1 cellular context compared by ENCODE assay signal in the genomic region with DNA sequence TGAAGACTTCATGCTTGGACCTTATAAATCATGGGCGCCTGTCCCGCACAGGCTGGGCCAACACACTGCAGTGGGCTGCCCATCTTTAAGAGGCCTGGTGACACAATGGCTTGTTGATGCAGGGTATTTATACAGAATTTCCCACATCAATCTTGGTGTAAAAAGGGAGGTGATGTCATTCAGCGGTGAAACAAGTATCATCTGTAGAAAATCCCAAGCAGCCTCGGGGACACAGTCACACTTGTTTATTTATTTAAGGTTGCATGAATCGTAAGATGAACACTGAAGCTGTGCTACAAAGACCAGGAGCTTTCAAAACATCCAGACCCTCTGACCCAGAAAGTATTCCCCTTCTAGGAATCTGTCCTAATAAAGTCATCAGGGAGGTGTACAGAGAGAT.
A peak's percentile ranks its signal among the peaks of the same experiment; 100 is the strongest.
TF ChIP-seq lines count a peak whose summit lies in the region.

No MANE protein-coding gene starts in this region.

TF ChIP-seq in HEK293, 187 proteins besides CTCF, POLR2A, EP300 and RAD21 (continued from another document and continues in another):
- TF ChIP-seq ZNF398 (tag by site-specific recombination; IDR thresholded peaks at IDR 0.05) (peak; percentile 24; the same call in 1 of the 2 replicates), ZBTB20 (tag by site-specific recombination; IDR thresholded peaks at IDR 0.05) (no peak), SP3 (tag by site-specific recombination; IDR thresholded peaks at IDR 0.05) (no peak), KLF16 (tag by site-specific recombination; IDR thresholded peaks at IDR 0.05) (no peak), ZNF138 (tag by site-specific recombination; IDR thresholded peaks at IDR 0.05; ENCODE audit: borderline replicate concordance) (no peak), KLF1 (tag by site-specific recombination; IDR thresholded peaks at IDR 0.05) (no peak), TCF7L2 (IDR thresholded peaks at IDR 0.05; ENCODE audit: borderline replicate concordance, low read depth, low read length) (0 out of 2 replicates have a peak, but pooled peaks have one; percentile 59), ZNF350 (tag by site-specific recombination; IDR thresholded peaks at IDR 0.05) (no peak), GLIS2 (tag by site-specific recombination; IDR thresholded peaks at IDR 0.05) (no peak), ZNF133 (tag by site-specific recombination; IDR thresholded peaks at IDR 0.05) (peak; percentile 62; the same call in 1 of the 2 replicates), ZNF16 (tag by site-specific recombination; IDR thresholded peaks at IDR 0.05; ENCODE audit: low read depth) (no peak), ZNF785 (tag by site-specific recombination; IDR thresholded peaks at IDR 0.05) (no peak), ZNF366 (tag by site-specific recombination; conservative IDR thresholded peaks at IDR 0.05) (peak; percentile 54; the same call in 1 of the 2 replicates), ZNF341 (tag by site-specific recombination; IDR thresholded peaks at IDR 0.05; ENCODE audit: low read depth) (no peak), ZNF19 (tag by site-specific recombination; IDR thresholded peaks at IDR 0.05; ENCODE audit: low read depth) (no peak), ZNF202 (tag by site-specific recombination; IDR thresholded peaks at IDR 0.05; ENCODE audit: borderline replicate concordance) (no peak), ZNF660 (tag by site-specific recombination; IDR thresholded peaks at IDR 0.05) (0 out of 2 replicates have a peak, but pooled peaks have one; percentile 49), OVOL3 (tag by site-specific recombination; IDR thresholded peaks at IDR 0.05) (no peak), ZNF121 (tag by site-specific recombination; IDR thresholded peaks at IDR 0.05) (no peak), SP2 (tag by site-specific recombination; IDR thresholded peaks at IDR 0.05) (0 out of 2 replicates have a peak, but pooled peaks have one; percentile 10), ZSCAN30 (tag by site-specific recombination; IDR thresholded peaks at IDR 0.05) (no peak), FEZF1 (tag by site-specific recombination; IDR thresholded peaks at IDR 0.05) (peak; percentile 55), WT1 (tag by site-specific recombination; IDR thresholded peaks at IDR 0.05) (peak; percentile 60; the same call in 1 of the 2 replicates), ZNF362 (tag by site-specific recombination; IDR thresholded peaks at IDR 0.05) (no peak), ZSCAN23 (tag by site-specific recombination; IDR thresholded peaks at IDR 0.05) (no peak), ZNF792 (tag by site-specific recombination; IDR thresholded peaks at IDR 0.05) (no peak), GLI2 (tag by site-specific recombination; IDR thresholded peaks at IDR 0.05; ENCODE audit: borderline replicate concordance, low read depth) (no peak), ZNF830 (tag by site-specific recombination; IDR thresholded peaks at IDR 0.05; ENCODE audit: low read depth) (no peak), ZNF777 (tag by site-specific recombination; IDR thresholded peaks at IDR 0.05; ENCODE audit: borderline replicate concordance) (no peak), GLI4 (tag by site-specific recombination; IDR thresholded peaks at IDR 0.05) (no peak), ZNF214 (tag by site-specific recombination; IDR thresholded peaks at IDR 0.05; ENCODE audit: borderline replicate concordance) (no peak), ZNF48 (tag by site-specific recombination; IDR thresholded peaks at IDR 0.05) (no peak), ZNF394 (tag by site-specific recombination; IDR thresholded peaks at IDR 0.05; ENCODE audit: borderline replicate concordance) (no peak), YY2 (tag by site-specific recombination; IDR thresholded peaks at IDR 0.05) (no peak), ZNF776 (tag by site-specific recombination; IDR thresholded peaks at IDR 0.05; ENCODE audit: borderline replicate concordance) (no peak), ZNF560 (tag by site-specific recombination; IDR thresholded peaks at IDR 0.05; ENCODE audit: borderline replicate concordance) (no peak), ZNF2 (tag by site-specific recombination; IDR thresholded peaks at IDR 0.05) (no peak), ZNF626 (tag by site-specific recombination; IDR thresholded peaks at IDR 0.05) (no peak), TRIM28 (IDR thresholded peaks at IDR 0.05; ENCODE audit: borderline replicate concordance, low read length) (no peak), REPIN1 (tag by site-specific recombination; IDR thresholded peaks at IDR 0.05; ENCODE audit: low read depth) (no peak), ZNF26 (tag by site-specific recombination; IDR thresholded peaks at IDR 0.05) (no peak), ZNF112 (tag by site-specific recombination; IDR thresholded peaks at IDR 0.05) (no peak), ZNF184 (tag by site-specific recombination; IDR thresholded peaks at IDR 0.05) (peak; percentile 47; the same call in 1 of the 2 replicates), ZNF266 (tag by site-specific recombination; IDR thresholded peaks at IDR 0.05; ENCODE audit: low read depth) (no peak), ZNF10 (tag by site-specific recombination; IDR thresholded peaks at IDR 0.05) (no peak), GFI1B (tag by site-specific recombination; IDR thresholded peaks at IDR 0.05) (no peak)
- TF ChIP-seq, protein P1, sequence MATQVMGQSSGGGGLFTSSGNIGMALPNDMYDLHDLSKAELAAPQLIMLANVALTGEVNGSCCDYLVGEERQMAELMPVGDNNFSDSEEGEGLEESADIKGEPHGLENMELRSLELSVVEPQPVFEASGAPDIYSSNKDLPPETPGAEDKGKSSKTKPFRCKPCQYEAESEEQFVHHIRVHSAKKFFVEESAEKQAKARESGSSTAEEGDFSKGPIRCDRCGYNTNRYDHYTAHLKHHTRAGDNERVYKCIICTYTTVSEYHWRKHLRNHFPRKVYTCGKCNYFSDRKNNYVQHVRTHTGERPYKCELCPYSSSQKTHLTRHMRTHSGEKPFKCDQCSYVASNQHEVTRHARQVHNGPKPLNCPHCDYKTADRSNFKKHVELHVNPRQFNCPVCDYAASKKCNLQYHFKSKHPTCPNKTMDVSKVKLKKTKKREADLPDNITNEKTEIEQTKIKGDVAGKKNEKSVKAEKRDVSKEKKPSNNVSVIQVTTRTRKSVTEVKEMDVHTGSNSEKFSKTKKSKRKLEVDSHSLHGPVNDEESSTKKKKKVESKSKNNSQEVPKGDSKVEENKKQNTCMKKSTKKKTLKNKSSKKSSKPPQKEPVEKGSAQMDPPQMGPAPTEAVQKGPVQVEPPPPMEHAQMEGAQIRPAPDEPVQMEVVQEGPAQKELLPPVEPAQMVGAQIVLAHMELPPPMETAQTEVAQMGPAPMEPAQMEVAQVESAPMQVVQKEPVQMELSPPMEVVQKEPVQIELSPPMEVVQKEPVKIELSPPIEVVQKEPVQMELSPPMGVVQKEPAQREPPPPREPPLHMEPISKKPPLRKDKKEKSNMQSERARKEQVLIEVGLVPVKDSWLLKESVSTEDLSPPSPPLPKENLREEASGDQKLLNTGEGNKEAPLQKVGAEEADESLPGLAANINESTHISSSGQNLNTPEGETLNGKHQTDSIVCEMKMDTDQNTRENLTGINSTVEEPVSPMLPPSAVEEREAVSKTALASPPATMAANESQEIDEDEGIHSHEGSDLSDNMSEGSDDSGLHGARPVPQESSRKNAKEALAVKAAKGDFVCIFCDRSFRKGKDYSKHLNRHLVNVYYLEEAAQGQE (tag by site-specific recombination; IDR thresholded peaks at IDR 0.05): no peak
- TF ChIP-seq, protein P2, sequence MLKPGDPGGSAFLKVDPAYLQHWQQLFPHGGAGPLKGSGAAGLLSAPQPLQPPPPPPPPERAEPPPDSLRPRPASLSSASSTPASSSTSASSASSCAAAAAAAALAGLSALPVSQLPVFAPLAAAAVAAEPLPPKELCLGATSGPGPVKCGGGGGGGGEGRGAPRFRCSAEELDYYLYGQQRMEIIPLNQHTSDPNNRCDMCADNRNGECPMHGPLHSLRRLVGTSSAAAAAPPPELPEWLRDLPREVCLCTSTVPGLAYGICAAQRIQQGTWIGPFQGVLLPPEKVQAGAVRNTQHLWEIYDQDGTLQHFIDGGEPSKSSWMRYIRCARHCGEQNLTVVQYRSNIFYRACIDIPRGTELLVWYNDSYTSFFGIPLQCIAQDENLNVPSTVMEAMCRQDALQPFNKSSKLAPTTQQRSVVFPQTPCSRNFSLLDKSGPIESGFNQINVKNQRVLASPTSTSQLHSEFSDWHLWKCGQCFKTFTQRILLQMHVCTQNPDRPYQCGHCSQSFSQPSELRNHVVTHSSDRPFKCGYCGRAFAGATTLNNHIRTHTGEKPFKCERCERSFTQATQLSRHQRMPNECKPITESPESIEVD (tag by site-specific recombination; IDR thresholded peaks at IDR 0.05): peak; percentile 84
- TF ChIP-seq, protein P3, sequence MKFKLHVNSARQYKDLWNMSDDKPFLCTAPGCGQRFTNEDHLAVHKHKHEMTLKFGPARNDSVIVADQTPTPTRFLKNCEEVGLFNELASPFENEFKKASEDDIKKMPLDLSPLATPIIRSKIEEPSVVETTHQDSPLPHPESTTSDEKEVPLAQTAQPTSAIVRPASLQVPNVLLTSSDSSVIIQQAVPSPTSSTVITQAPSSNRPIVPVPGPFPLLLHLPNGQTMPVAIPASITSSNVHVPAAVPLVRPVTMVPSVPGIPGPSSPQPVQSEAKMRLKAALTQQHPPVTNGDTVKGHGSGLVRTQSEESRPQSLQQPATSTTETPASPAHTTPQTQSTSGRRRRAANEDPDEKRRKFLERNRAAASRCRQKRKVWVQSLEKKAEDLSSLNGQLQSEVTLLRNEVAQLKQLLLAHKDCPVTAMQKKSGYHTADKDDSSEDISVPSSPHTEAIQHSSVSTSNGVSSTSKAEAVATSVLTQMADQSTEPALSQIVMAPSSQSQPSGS (tag by site-specific recombination; IDR thresholded peaks at IDR 0.05; ENCODE audit: low read depth): peak; percentile 60; the same call in 1 of the 2 replicates
- TF ChIP-seq, protein P4, sequence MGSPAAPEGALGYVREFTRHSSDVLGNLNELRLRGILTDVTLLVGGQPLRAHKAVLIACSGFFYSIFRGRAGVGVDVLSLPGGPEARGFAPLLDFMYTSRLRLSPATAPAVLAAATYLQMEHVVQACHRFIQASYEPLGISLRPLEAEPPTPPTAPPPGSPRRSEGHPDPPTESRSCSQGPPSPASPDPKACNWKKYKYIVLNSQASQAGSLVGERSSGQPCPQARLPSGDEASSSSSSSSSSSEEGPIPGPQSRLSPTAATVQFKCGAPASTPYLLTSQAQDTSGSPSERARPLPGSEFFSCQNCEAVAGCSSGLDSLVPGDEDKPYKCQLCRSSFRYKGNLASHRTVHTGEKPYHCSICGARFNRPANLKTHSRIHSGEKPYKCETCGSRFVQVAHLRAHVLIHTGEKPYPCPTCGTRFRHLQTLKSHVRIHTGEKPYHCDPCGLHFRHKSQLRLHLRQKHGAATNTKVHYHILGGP (tag by site-specific recombination; IDR thresholded peaks at IDR 0.05): peak; percentile 97
- TF ChIP-seq, protein P5, sequence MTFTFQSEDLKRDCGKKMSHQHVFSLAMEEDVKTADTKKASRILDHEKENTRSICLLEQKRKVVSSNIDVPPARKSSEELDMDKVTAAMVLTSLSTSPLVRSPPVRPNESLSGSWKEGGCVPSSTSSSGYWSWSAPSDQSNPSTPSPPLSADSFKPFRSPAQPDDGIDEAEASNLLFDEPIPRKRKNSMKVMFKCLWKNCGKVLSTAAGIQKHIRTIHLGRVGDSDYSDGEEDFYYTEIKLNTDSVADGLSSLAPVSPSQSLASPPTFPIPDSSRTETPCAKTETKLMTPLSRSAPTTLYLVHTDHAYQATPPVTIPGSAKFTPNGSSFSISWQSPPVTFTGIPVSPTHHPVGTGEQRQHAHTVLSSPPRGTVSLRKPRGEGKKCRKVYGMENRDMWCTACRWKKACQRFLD (tag by site-specific recombination; IDR thresholded peaks at IDR 0.05): no peak
- TF ChIP-seq, protein P6, sequence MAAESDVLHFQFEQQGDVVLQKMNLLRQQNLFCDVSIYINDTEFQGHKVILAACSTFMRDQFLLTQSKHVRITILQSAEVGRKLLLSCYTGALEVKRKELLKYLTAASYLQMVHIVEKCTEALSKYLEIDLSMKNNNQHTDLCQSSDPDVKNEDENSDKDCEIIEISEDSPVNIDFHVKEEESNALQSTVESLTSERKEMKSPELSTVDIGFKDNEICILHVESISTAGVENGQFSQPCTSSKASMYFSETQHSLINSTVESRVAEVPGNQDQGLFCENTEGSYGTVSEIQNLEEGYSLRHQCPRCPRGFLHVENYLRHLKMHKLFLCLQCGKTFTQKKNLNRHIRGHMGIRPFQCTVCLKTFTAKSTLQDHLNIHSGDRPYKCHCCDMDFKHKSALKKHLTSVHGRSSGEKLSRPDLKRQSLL (tag by site-specific recombination; IDR thresholded peaks at IDR 0.05): no peak
